ENCODE assay signal across 14 cellular contexts in genomic region chr17:4342535-4342934, GRCh38.
"Had no signal": no experiment of that assay in that cellular context is flagged by ENCODE, and none has a peak within 500 bp of the region (broad histone marks: within the 10 kb centered on the region; RNA-seq: fewer than 3 reads in every experiment).

No MANE protein-coding gene starts in this region.

- H3K4me1 ChIP-seq: testis had no signal

- H3K36me3 ChIP-seq: esophagus muscularis mucosa, lower lobe of right lung, sigmoid colon, stomach had no signal

- ATAC-seq: lower lobe of right lung had no signal

- H3K27me3 ChIP-seq: dorsolateral prefrontal cortex, esophagus muscularis mucosa, sigmoid colon, stomach, testis had no signal

- DNase-seq: activated CD4-positive, alpha-beta T cell treated with anti-CD3 and anti-CD28 coated beads, Interleukin-2, amount 10 ng/mL, durations not matched to agents 7 days and 5 days; activated CD4-positive, CD25-positive, alpha-beta regulatory T cell; activated naive CD4-positive, alpha-beta T cell; anterior cingulate cortex; dorsolateral prefrontal cortex; endodermal cell; left cardiac atrium; lower lobe of right lung; sigmoid colon; stimulated activated CD4-positive, alpha-beta T cell treated with anti-CD3 and anti-CD28 coated beads, Interleukin-1b, Interleukin-23, amount 100 ng/mL, for 48 hours; stomach; SW 1271; testis had no signal

- H3K27ac ChIP-seq: dorsolateral prefrontal cortex, esophagus muscularis mucosa, lower lobe of right lung, sigmoid colon, stomach, testis had no signal

- H3K9me3 ChIP-seq: esophagus muscularis mucosa, lower lobe of right lung, sigmoid colon, stomach, testis had no signal

- H3K4me3 ChIP-seq: dorsolateral prefrontal cortex, esophagus muscularis mucosa, lower lobe of right lung, sigmoid colon, stomach, testis had no signal
